Comparison of ENCODE assay signal across 9 cellular contexts in the genomic region with DNA sequence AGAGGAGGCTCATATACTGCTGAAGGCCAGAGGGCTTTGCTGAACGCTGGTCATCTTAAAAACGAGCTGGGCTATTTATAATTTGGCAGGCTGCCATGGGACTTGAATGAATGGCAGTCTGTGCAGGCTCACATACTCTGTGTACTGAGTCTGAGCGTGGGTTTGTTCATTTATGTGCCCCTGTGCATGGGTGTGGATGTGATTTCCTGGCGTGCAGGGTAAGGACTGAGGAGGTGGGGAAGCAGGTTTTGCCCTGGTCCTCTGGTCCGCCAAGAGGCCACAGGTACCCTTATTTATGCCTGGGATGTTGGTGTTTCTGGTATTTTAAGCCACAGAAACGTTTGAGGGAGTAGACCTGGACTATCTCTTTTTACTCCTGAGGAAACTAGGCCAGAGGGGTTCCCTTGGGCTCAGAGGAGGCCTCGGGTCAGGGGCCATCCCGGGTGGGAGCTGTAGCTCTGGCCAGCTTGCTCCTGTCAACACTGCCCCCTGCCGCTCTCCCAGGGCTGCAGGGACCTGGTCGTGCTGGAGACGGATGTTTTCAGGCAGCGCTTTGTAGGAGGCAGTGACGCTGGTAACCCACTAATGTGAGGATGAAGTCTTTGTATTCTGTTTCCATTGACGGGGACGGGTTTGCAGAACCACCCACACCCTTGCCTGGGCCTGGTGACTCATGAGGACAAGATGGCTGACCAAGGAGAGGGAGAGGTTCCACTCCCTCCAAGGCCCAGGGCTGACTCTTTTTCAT.
DNase-seq lines count a peak whose midpoint lies in the region; ATAC-seq, FAIRE-seq and TF ChIP-seq lines count a peak whose summit lies in the region.
"Had no signal": no experiment of that assay in that cellular context is flagged by ENCODE, and none has a peak within 500 bp of the region (broad histone marks: within the 10 kb centered on the region; RNA-seq: fewer than 3 reads in every experiment).

No MANE protein-coding gene starts in this region.

- 12 to 16% (median 15%) methylated on average over 9 to 15 of the region's 15 CpGs for WGBS in adrenal gland, 4 donors
- WGBS in psoas muscle, 3 donors, result 25 to 37% (median 34%) methylated on average over 15 of the region's 15 CpGs

- peak; percentile 90 for FAIRE-seq in GM12891 (lab: Jason Lieb, UNC)
- FAIRE-seq: endometrium had no signal

- H3K9me3 Mint-ChIP-seq in T-cell, result no peaks in the 10 kb centered on the region

- H3K4me1 Mint-ChIP-seq in T-cell, result peaks cover 64 to 85% (median 83%) of the 10 kb centered on the region in 3 donors

- H3K4me1 ChIP-seq in HUES48 (ENCODE audit: control insufficient read depth, insufficient read depth, low read length), result peaks cover 35% of the 10 kb centered on the region
- H3K4me1 ChIP-seq in adrenal gland (replicated peaks in 1 of 2), result peaks cover 61 to 93% of the 10 kb centered on the region in 2 donors
- H3K4me1 ChIP-seq in cardiac muscle cell (ENCODE audit: low read depth), result peaks cover 77% of the 10 kb centered on the region
- peaks cover 56% of the 10 kb centered on the region for H3K4me1 ChIP-seq in psoas muscle
- peaks cover 11% of the 10 kb centered on the region for H3K4me1 ChIP-seq in upper lobe of right lung

- TF ChIP-seq POLR2A in GM12891 (IDR thresholded peaks at IDR 0.05; ENCODE audit: low read depth, low read length) (peak; percentile 68), adrenal gland (IDR thresholded peaks at IDR 0.05) (peak in 1 of 2 donors; percentile 53)

- no peak overlapping the region for H3K9ac ChIP-seq in HUES48 (ENCODE audit: low read depth, low read length)

- H3K4me3 ChIP-seq in HUES48 (ENCODE audit: low read depth, low read length), result no peak overlapping the region
- H3K4me3 ChIP-seq in adrenal gland, result peak overlapping the region in 1 of 4 donors; percentile 1
- no peak overlapping the region for H3K4me3 ChIP-seq in cardiac muscle cell
- no peak overlapping the region for H3K4me3 ChIP-seq in psoas muscle
- H3K4me3 ChIP-seq in upper lobe of right lung, result no peak overlapping the region

- H3K36me3 Mint-ChIP-seq in T-cell, result peaks cover 10% of the 10 kb centered on the region

- H3K27ac Mint-ChIP-seq in T-cell, result peak overlapping the region; percentile 83 to 90

- peak overlapping the region; percentile 13 to 53 (median 34) for H3K4me3 Mint-ChIP-seq in T-cell

- DNase-seq in GM12891 (ENCODE audit: insufficient read length, low spot score) (peak; percentile 60), T-cell (peak in 33 of 34 experiments; percentile 26 to 79 (median 56)), adrenal gland (peak; percentile 77 to 93 (median 90)), cardiac muscle cell (ENCODE audit: low read depth in 1 of 2, low spot score in 1 of 2) (peak; percentile 90 to 93), psoas muscle (peak; percentile 60 to 70), upper lobe of right lung (no peak), cortex of kidney (lab: John Stamatoyannopoulos, UW) (no peak)

- H3K27me3 ChIP-seq in HUES48 (ENCODE audit: control insufficient read depth, insufficient read depth, low read length), result no peaks in the 10 kb centered on the region
- no peaks in the 10 kb centered on the region for H3K27me3 ChIP-seq in adrenal gland
- no peaks in the 10 kb centered on the region for H3K27me3 ChIP-seq in cardiac muscle cell
- no peaks in the 10 kb centered on the region for H3K27me3 ChIP-seq in psoas muscle (ENCODE audit: insufficient read depth in 3 of 3, low read length in 2 of 3)
- no peaks in the 10 kb centered on the region for H3K27me3 ChIP-seq in upper lobe of right lung

- POLR2A ChIA-PET in T-cell (lab: Charles Lee), result interaction anchor here in 1 of 2 donors (0.5 to 0.6 kb wide), 3 partner anchors 15 to 184 kb away, joined by 3 to 5 read pairs (median 3); no protein-coding TSS in a partner anchor

- H3K9me3 ChIP-seq in HUES48 (ENCODE audit: control insufficient read depth, insufficient read depth, low read length), result no peaks in the 10 kb centered on the region
- H3K9me3 ChIP-seq in adrenal gland (replicated peaks in 1 of 3), result no peaks in the 10 kb centered on the region
- H3K9me3 ChIP-seq in cardiac muscle cell (ENCODE audit: low read depth), result no peaks in the 10 kb centered on the region
- H3K9me3 ChIP-seq in psoas muscle, result no peaks in the 10 kb centered on the region
- H3K9me3 ChIP-seq in upper lobe of right lung, result no peaks in the 10 kb centered on the region

- CTCF ChIA-PET in T-cell (lab: Charles Lee), result interaction anchor here (0.6 to 1.6 kb wide), 9 partner anchors 15 to 198 kb away, joined by 3 to 7 read pairs (median 3); no protein-coding TSS in a partner anchor

- H3K27me3 Mint-ChIP-seq in T-cell, result no peaks in the 10 kb centered on the region

- ATAC-seq in T-cell (replicated peaks in 1 of 4) (peak; percentile 70 to 89 (median 79)), psoas muscle (peak; percentile 62 to 80 (median 70)), upper lobe of right lung (peak; percentile 68)

- intact Hi-C loops in adrenal gland (cut with DNase I), result no loop called here
- intact Hi-C loops in psoas muscle (cut with DNase I), result no loop called here
- intact Hi-C loops in upper lobe of right lung (cut with DNase I), result no loop called here

- TF ChIP-seq CTCF in adrenal gland (IDR thresholded peaks at IDR 0.05), result peak; percentile 13 to 61 (median 52)
- TF ChIP-seq CTCF in cardiac muscle cell (IDR thresholded peaks at IDR 0.05; ENCODE audit: low read depth, low read length), result peak; percentile 73
- peak; percentile 32 for TF ChIP-seq CTCF in psoas muscle (IDR thresholded peaks at IDR 0.05)
- TF ChIP-seq CTCF in upper lobe of right lung (IDR thresholded peaks at IDR 0.05), result peak; percentile 31

- H3K27ac ChIP-seq in HUES48 (ENCODE audit: low read depth, low read length), result peak overlapping the region; percentile 72
- H3K27ac ChIP-seq in adrenal gland, result peak overlapping the region; percentile 20 to 93 (median 74)
- H3K27ac ChIP-seq in cardiac muscle cell, result peak overlapping the region; percentile 82
- peak overlapping the region; percentile 92 for H3K27ac ChIP-seq in psoas muscle
- no peak overlapping the region for H3K27ac ChIP-seq in upper lobe of right lung

- H3K36me3 ChIP-seq in HUES48 (ENCODE audit: control insufficient read depth, insufficient read depth, low read length), result no peaks in the 10 kb centered on the region
- no peaks in the 10 kb centered on the region for H3K36me3 ChIP-seq in adrenal gland (replicated peaks in 1 of 2)
- H3K36me3 ChIP-seq in cardiac muscle cell, result no peaks in the 10 kb centered on the region
- H3K36me3 ChIP-seq in psoas muscle (ENCODE audit: insufficient read depth in 1 of 2, low read depth in 1 of 2), result no peaks in the 10 kb centered on the region
- H3K36me3 ChIP-seq in upper lobe of right lung, result no peaks in the 10 kb centered on the region

TF ChIP-seq in GM12891, 5 proteins besides CTCF, POLR2A, EP300 and RAD21:
- TF ChIP-seq POLR2AphosphoS5 (IDR thresholded peaks at IDR 0.05; ENCODE audit: low read depth, low read length), result no peak
- no peak for TF ChIP-seq SPI1 (IDR thresholded peaks at IDR 0.05; ENCODE audit: low read depth, low read length)
- TF ChIP-seq PAX5 (IDR thresholded peaks at IDR 0.05; ENCODE audit: insufficient read depth, low read length, severe bottlenecking), result no peak
- 0 out of 2 replicates have a peak, but pooled peaks have one; percentile 37 for TF ChIP-seq TAF1 (IDR thresholded peaks at IDR 0.05; ENCODE audit: low read depth, low read length)
- peak; percentile 77 for TF ChIP-seq POU2F2 (IDR thresholded peaks at IDR 0.05; ENCODE audit: low read depth, low read length)

Comparison
In these comparisons a context has a peak if more than half of its experiments do, and no peak if none do; other contexts are left out.
1. DNase-seq: peak in GM12891 (single experiment), T-cell (33 of 34), adrenal gland (7 of 7), cardiac muscle cell (2 of 2) and psoas muscle (2 of 2); none in upper lobe of right lung (single experiment) and cortex of kidney (single experiment).
2. Peak in every context shown above with its lines, with median percentiles within 50 percentile points of each other: ATAC-seq and CTCF ChIP-seq.